ENCODE assay signal across 1 cellular context in genomic region chr12:47058640-47059039, GRCh38. TPM values are rescaled to one million over a fixed set of nuclear protein-coding genes. Genes with fewer than 3 reads are reported as not detected.
"Had no signal": no experiment of that assay in that cellular context is flagged by ENCODE, and none has a peak within 500 bp of the region (broad histone marks: within the 10 kb centered on the region; RNA-seq: fewer than 3 reads in every experiment).

No MANE protein-coding gene starts in this region.

RNA-seq across cellular contexts. Expression of gene AMIGO2, which starts 21.1 kb away (rescaled TPM):
- total RNA-seq: HepG2 had no signal
- polyA plus RNA-seq: HepG2 had no signal
